ENCODE assay signal across 10 cellular contexts in genomic region chr6:65638047-65638831, GRCh38.
A peak's percentile ranks its signal among the peaks of the same experiment; 100 is the strongest.
DNase-seq lines count a peak whose midpoint lies in the region; ATAC-seq and TF ChIP-seq lines count a peak whose summit lies in the region.
"Had no signal": no experiment of that assay in that cellular context is flagged by ENCODE, and none has a peak within 500 bp of the region (broad histone marks: within the 10 kb centered on the region; RNA-seq: fewer than 3 reads in every experiment).

No MANE protein-coding gene starts in this region.

- no peaks in the 10 kb centered on the region for H3F3A ChIP-seq in neural cell (ENCODE audit: insufficient read depth, low read length, poor library complexity, severe bottlenecking)

- ATAC-seq in WTC11, result peak; percentile 96
- no peak for ATAC-seq in activated naive CD8-positive, alpha-beta T cell treated with anti-CD3 and anti-CD28 coated beads, Interleukin-2, amount 50 U/mL, for 24 hours

- no peak overlapping the region for H3K27ac ChIP-seq in neural cell (ENCODE audit: low read length)
- H3K27ac ChIP-seq: pancreas had no signal

- H3K79me2 ChIP-seq in neural cell (replicated peaks; ENCODE audit: insufficient read depth, low read length), result no peaks in the 10 kb centered on the region

- 0 out of 2 replicates have a peak, but pooled peaks have one; percentile 6 for TF ChIP-seq CTCF in GM12874 (IDR thresholded peaks at IDR 0.05; ENCODE audit: insufficient read depth, low read depth, low read length)
- TF ChIP-seq CTCF in WTC11 (IDR thresholded peaks at IDR 0.05), result peak; percentile 18; the same call in 1 of the 2 replicates
- peak; percentile 15 for TF ChIP-seq CTCF in neural cell (IDR thresholded peaks at IDR 0.05; ENCODE audit: poor library complexity, severe bottlenecking)

- no peaks in the 10 kb centered on the region for H3K9me3 ChIP-seq in neural cell (ENCODE audit: low read length)
- H3K9me3 ChIP-seq: pancreas had no signal

- no peaks in the 10 kb centered on the region for H4K20me1 ChIP-seq in neural cell (ENCODE audit: insufficient read depth)

- no peak overlapping the region for H3K9ac ChIP-seq in neural cell (ENCODE audit: low read length)

- H3K4me2 ChIP-seq in neural cell (ENCODE audit: low read length), result no peak overlapping the region

- no peak overlapping the region for H2AFZ ChIP-seq in neural cell (ENCODE audit: low read depth, low read length)

- POLR2A ChIA-PET in WTC11 (lab: Charles Lee), result no interaction called here

- no peak overlapping the region for H3K4me3 Mint-ChIP-seq in WTC11
- no peak overlapping the region for H3K4me3 Mint-ChIP-seq in activated naive CD8-positive, alpha-beta T cell treated with anti-CD3 and anti-CD28 coated beads, Interleukin-2, amount 50 U/mL, for 24 hours

- H3K9me2 ChIP-seq in neural cell (ENCODE audit: insufficient read depth, low read length), result no peaks in the 10 kb centered on the region

- no peaks in the 10 kb centered on the region for H3K27me3 ChIP-seq in neural cell (ENCODE audit: insufficient read depth, low read depth, low read length)
- H3K27me3 ChIP-seq: pancreas had no signal

- H3K27ac Mint-ChIP-seq in WTC11, result no peak overlapping the region
- no peak overlapping the region for H3K27ac Mint-ChIP-seq in activated naive CD8-positive, alpha-beta T cell treated with anti-CD3 and anti-CD28 coated beads, Interleukin-2, amount 50 U/mL, for 24 hours

- CTCF ChIA-PET in WTC11 (lab: Charles Lee), result interaction anchor here (1.4 kb wide), 1 partner anchor 12 kb away, joined by 5 read pairs; no protein-coding TSS in a partner anchor

- no peaks in the 10 kb centered on the region for H3K4me1 Mint-ChIP-seq in WTC11
- no peaks in the 10 kb centered on the region for H3K4me1 Mint-ChIP-seq in activated naive CD8-positive, alpha-beta T cell treated with anti-CD3 and anti-CD28 coated beads, Interleukin-2, amount 50 U/mL, for 24 hours

- H3K36me3 ChIP-seq in neural cell (ENCODE audit: insufficient read depth, low read length), result no peaks in the 10 kb centered on the region
- H3K36me3 ChIP-seq: pancreas had no signal

- no peak for TF ChIP-seq EP300 in neural cell (conservative IDR thresholded peaks at IDR 0.05; ENCODE audit: poor library complexity, severe bottlenecking)

- peaks cover 48% of the 10 kb centered on the region for H3K9me3 Mint-ChIP-seq in WTC11
- no peaks in the 10 kb centered on the region for H3K9me3 Mint-ChIP-seq in activated naive CD8-positive, alpha-beta T cell treated with anti-CD3 and anti-CD28 coated beads, Interleukin-2, amount 50 U/mL, for 24 hours

- H3K27me3 Mint-ChIP-seq in WTC11 (ENCODE audit: low read depth), result no peaks in the 10 kb centered on the region
- H3K27me3 Mint-ChIP-seq in activated naive CD8-positive, alpha-beta T cell treated with anti-CD3 and anti-CD28 coated beads, Interleukin-2, amount 50 U/mL, for 24 hours, result no peaks in the 10 kb centered on the region

- no peak for TF ChIP-seq RAD21 in neural cell (conservative IDR thresholded peaks at IDR 0.05)

- DNase-seq in NAMALWA (ENCODE audit: low spot score) (peak; percentile 5), WTC11 (ENCODE audit: low spot score) (peak; percentile 39), mucosa of gallbladder (ENCODE audit: low spot score) (no peak), NCI-H2227 treated with DMSO at 0.1 percent for 48 hours (lab: John Stamatoyannopoulos, UW) (no peak)
- no peak for DNase-seq in activated naive CD8-positive, alpha-beta T cell treated with anti-CD3 and anti-CD28 coated beads, Interleukin-2, amount 50 U/mL, for 24 hours
- DNase-seq: effector CD4-positive, alpha-beta T cell; NCI-H187 treated with DMSO at 0.1 percent for 48 hours had no signal

- H3K36me3 Mint-ChIP-seq in WTC11, result peaks cover 25% of the 10 kb centered on the region
- no peaks in the 10 kb centered on the region for H3K36me3 Mint-ChIP-seq in activated naive CD8-positive, alpha-beta T cell treated with anti-CD3 and anti-CD28 coated beads, Interleukin-2, amount 50 U/mL, for 24 hours (ENCODE audit: low read depth)

- no peak overlapping the region for H3K4me3 ChIP-seq in neural cell (ENCODE audit: low read length)
- H3K4me3 ChIP-seq: pancreas had no signal

TF ChIP-seq in WTC11, 78 proteins besides CTCF, POLR2A, EP300 and RAD21 (continues in another document):
- TF ChIP-seq ZNF138 (CRISPR knock-in tag; conservative IDR thresholded peaks at IDR 0.05) (no peak), SMAD3 (CRISPR knock-in tag; IDR thresholded peaks at IDR 0.05; ENCODE audit: borderline replicate concordance) (no peak), ATF3 (CRISPR knock-in tag; conservative IDR thresholded peaks at IDR 0.05) (no peak), TEAD1 (CRISPR knock-in tag; IDR thresholded peaks at IDR 0.05) (no peak), SMAD4 (CRISPR knock-in tag; IDR thresholded peaks at IDR 0.05) (no peak)
- TF ChIP-seq, protein P1, sequence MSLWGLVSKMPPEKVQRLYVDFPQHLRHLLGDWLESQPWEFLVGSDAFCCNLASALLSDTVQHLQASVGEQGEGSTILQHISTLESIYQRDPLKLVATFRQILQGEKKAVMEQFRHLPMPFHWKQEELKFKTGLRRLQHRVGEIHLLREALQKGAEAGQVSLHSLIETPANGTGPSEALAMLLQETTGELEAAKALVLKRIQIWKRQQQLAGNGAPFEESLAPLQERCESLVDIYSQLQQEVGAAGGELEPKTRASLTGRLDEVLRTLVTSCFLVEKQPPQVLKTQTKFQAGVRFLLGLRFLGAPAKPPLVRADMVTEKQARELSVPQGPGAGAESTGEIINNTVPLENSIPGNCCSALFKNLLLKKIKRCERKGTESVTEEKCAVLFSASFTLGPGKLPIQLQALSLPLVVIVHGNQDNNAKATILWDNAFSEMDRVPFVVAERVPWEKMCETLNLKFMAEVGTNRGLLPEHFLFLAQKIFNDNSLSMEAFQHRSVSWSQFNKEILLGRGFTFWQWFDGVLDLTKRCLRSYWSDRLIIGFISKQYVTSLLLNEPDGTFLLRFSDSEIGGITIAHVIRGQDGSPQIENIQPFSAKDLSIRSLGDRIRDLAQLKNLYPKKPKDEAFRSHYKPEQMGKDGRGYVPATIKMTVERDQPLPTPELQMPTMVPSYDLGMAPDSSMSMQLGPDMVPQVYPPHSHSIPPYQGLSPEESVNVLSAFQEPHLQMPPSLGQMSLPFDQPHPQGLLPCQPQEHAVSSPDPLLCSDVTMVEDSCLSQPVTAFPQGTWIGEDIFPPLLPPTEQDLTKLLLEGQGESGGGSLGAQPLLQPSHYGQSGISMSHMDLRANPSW (CRISPR knock-in tag; conservative IDR thresholded peaks at IDR 0.05; ENCODE audit: low read depth), result no peak

TF ChIP-seq in neural cell, 6 proteins besides CTCF, POLR2A, EP300 and RAD21:
- no peak for TF ChIP-seq TAF1 (IDR thresholded peaks at IDR 0.05; ENCODE audit: low read depth)
- TF ChIP-seq POLR2AphosphoS5 (IDR thresholded peaks at IDR 0.05), result no peak
- no peak for TF ChIP-seq EZH2 (IDR thresholded peaks at IDR 0.05; ENCODE audit: borderline replicate concordance, insufficient read depth, low read length, poor library complexity, severe bottlenecking)
- TF ChIP-seq, protein P2, sequence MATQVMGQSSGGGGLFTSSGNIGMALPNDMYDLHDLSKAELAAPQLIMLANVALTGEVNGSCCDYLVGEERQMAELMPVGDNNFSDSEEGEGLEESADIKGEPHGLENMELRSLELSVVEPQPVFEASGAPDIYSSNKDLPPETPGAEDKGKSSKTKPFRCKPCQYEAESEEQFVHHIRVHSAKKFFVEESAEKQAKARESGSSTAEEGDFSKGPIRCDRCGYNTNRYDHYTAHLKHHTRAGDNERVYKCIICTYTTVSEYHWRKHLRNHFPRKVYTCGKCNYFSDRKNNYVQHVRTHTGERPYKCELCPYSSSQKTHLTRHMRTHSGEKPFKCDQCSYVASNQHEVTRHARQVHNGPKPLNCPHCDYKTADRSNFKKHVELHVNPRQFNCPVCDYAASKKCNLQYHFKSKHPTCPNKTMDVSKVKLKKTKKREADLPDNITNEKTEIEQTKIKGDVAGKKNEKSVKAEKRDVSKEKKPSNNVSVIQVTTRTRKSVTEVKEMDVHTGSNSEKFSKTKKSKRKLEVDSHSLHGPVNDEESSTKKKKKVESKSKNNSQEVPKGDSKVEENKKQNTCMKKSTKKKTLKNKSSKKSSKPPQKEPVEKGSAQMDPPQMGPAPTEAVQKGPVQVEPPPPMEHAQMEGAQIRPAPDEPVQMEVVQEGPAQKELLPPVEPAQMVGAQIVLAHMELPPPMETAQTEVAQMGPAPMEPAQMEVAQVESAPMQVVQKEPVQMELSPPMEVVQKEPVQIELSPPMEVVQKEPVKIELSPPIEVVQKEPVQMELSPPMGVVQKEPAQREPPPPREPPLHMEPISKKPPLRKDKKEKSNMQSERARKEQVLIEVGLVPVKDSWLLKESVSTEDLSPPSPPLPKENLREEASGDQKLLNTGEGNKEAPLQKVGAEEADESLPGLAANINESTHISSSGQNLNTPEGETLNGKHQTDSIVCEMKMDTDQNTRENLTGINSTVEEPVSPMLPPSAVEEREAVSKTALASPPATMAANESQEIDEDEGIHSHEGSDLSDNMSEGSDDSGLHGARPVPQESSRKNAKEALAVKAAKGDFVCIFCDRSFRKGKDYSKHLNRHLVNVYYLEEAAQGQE (IDR thresholded peaks at IDR 0.05; ENCODE audit: borderline replicate concordance), result no peak
- TF ChIP-seq MXI1 (conservative IDR thresholded peaks at IDR 0.05; ENCODE audit: poor library complexity, severe bottlenecking), result no peak
- TF ChIP-seq SMC3 (conservative IDR thresholded peaks at IDR 0.05; ENCODE audit: poor library complexity), result no peak

Comparison
In these comparisons a context has a peak if more than half of its experiments do, and no peak if none do; other contexts are left out.
1. DNase-seq: peak in NAMALWA (single experiment) and WTC11 (single experiment); none in activated naive CD8-positive, alpha-beta T cell treated with anti-CD3 and anti-CD28 coated beads, Interleukin-2, amount 50 U/mL, for 24 hours (single experiment), mucosa of gallbladder (single experiment) and NCI-H2227 treated with DMSO at 0.1 percent for 48 hours (single experiment).
2. Peak in every context shown above with its lines, with median percentiles within 50 percentile points of each other: CTCF ChIP-seq.